In genomic region chr20:1535420-1536175, GRCh38 we compare ENCODE assay signal across 10 cellular contexts. TPM values are rescaled to one million over a fixed set of nuclear protein-coding genes. Genes with fewer than 3 reads are reported as not detected.
A peak's percentile ranks its signal among the peaks of the same experiment; 100 is the strongest.
DNase-seq lines count a peak whose midpoint lies in the region; ATAC-seq and TF ChIP-seq lines count a peak whose summit lies in the region.
"Had no signal": no experiment of that assay in that cellular context is flagged by ENCODE, and none has a peak within 500 bp of the region (broad histone marks: within the 10 kb centered on the region; RNA-seq: fewer than 3 reads in every experiment).

No MANE protein-coding gene starts in this region.

- DNase-seq in lower lobe of right lung (peak; percentile 58), prostate gland (ENCODE audit: low spot score) (no peak)
- DNase-seq in activated CD4-positive, CD25-positive, alpha-beta regulatory T cell (lab: John Stamatoyannopoulos, UW): no peak
- DNase-seq in activated T-cell treated with anti-CD3 and anti-CD28 coated beads, Interleukin-2, amount 50 U/mL, for 24 hours: no peak
- DNase-seq in activated CD4-positive, alpha-beta T cell treated with anti-CD3 and anti-CD28 coated beads for 48 hours: no peak
- DNase-seq: foreskin keratinocyte had no signal

- no peaks in the 10 kb centered on the region for H3K36me3 Mint-ChIP-seq in activated T-cell treated with anti-CD3 and anti-CD28 coated beads, Interleukin-2, amount 50 U/mL, for 24 hours (ENCODE audit: low read depth)

- WGBS in prostate gland: 78% methylated on average over 5 of the region's 5 CpGs

- H3K27me3 Mint-ChIP-seq in activated T-cell treated with anti-CD3 and anti-CD28 coated beads, Interleukin-2, amount 50 U/mL, for 24 hours: no peaks in the 10 kb centered on the region

- no peak for TF ChIP-seq CTCF in lower lobe of right lung (IDR thresholded peaks at IDR 0.05)
- no peak for TF ChIP-seq CTCF in prostate gland (IDR thresholded peaks at IDR 0.05)

- H3K9me3 ChIP-seq in lower lobe of right lung (no peaks in the 10 kb centered on the region), prostate gland (no peaks in the 10 kb centered on the region)

- H3K4me1 Mint-ChIP-seq in activated T-cell treated with anti-CD3 and anti-CD28 coated beads, Interleukin-2, amount 50 U/mL, for 24 hours (ENCODE audit: low read depth): peaks cover 19% of the 10 kb centered on the region

- TF ChIP-seq POLR2A in prostate gland (IDR thresholded peaks at IDR 0.05): no peak

- no peaks in the 10 kb centered on the region for H3K27me3 ChIP-seq in lower lobe of right lung (ENCODE audit: low read depth)
- H3K27me3 ChIP-seq in prostate gland (replicated peaks; ENCODE audit: insufficient read depth): no peaks in the 10 kb centered on the region
- H3K27me3 ChIP-seq: foreskin keratinocyte had no signal

- no peak overlapping the region for H3K4me3 Mint-ChIP-seq in activated T-cell treated with anti-CD3 and anti-CD28 coated beads, Interleukin-2, amount 50 U/mL, for 24 hours

- H3K27ac Mint-ChIP-seq in activated T-cell treated with anti-CD3 and anti-CD28 coated beads, Interleukin-2, amount 50 U/mL, for 24 hours: no peak overlapping the region

- peak; percentile 86 for ATAC-seq in GM18861 (IDR thresholded peaks at IDR 0.05; ENCODE audit: unreplicated experiment)
- peak; percentile 90 for ATAC-seq in GM21723 (IDR thresholded peaks at IDR 0.05; ENCODE audit: unreplicated experiment)
- ATAC-seq in HG03460 (IDR thresholded peaks at IDR 0.05; ENCODE audit: unreplicated experiment): peak; percentile 86
- ATAC-seq in lower lobe of right lung: peak; percentile 70 to 72
- ATAC-seq: foreskin keratinocyte had no signal

- H3K9me3 Mint-ChIP-seq in activated T-cell treated with anti-CD3 and anti-CD28 coated beads, Interleukin-2, amount 50 U/mL, for 24 hours: peaks cover 6% of the 10 kb centered on the region

- H3K4me3 ChIP-seq in lower lobe of right lung (no peak overlapping the region), prostate gland (no peak overlapping the region)

- H3K4me1 ChIP-seq in lower lobe of right lung (peaks cover 4% of the 10 kb centered on the region), prostate gland (replicated peaks) (no peaks in the 10 kb centered on the region)
- H3K4me1 ChIP-seq: foreskin keratinocyte had no signal

- H3K27ac ChIP-seq in lower lobe of right lung (peak overlapping the region; percentile 78), prostate gland (no peak overlapping the region)
- H3K27ac ChIP-seq: foreskin keratinocyte had no signal

- H3K36me3 ChIP-seq in lower lobe of right lung (no peaks in the 10 kb centered on the region), prostate gland (no peaks in the 10 kb centered on the region)

- intact Hi-C loops in lower lobe of right lung (cut with DNase I): no loop called here
- intact Hi-C loops in prostate gland (cut with DNase I): no loop called here

RNA-seq across cellular contexts. Expression of gene SIRPD, which starts 21.9 kb away (rescaled TPM):
- total RNA-seq in lower lobe of right lung (1.5 TPM), prostate gland (1 to 10 TPM in 1 of 2 donors, not detected in 1; 1.9 TPM)
- total RNA-seq: foreskin keratinocyte, LHCN-M2 had no signal

RNA-seq across cellular contexts. Expression of gene SIRPB2, which starts 44.4 kb away (rescaled TPM):
- total RNA-seq in lower lobe of right lung: 32.2 TPM
- total RNA-seq in prostate gland: 1 to 10 TPM in 1 of 2 donors, under 1 TPM in 1; 0.36 to 3.2 TPM
- total RNA-seq: LHCN-M2 had no signal
